Comparison of ENCODE assay signal across 1 cellular context in genomic region chr1:116418091-116418830, GRCh38.
TF ChIP-seq lines count a peak whose summit lies in the region.

No MANE protein-coding gene starts in this region.

TF ChIP-seq in HepG2, 621 proteins besides CTCF, POLR2A, EP300 and RAD21 (continued from another document and continues in another):
- TF ChIP-seq NR2C2 (CRISPR knock-in tag; IDR thresholded peaks at IDR 0.05; ENCODE audit: borderline replicate concordance) (peak; percentile 47; the same call in 1 of the 2 replicates), KDM5B (CRISPR knock-in tag; IDR thresholded peaks at IDR 0.05; ENCODE audit: borderline replicate concordance) (peak; percentile 87), SNAPC2 (CRISPR knock-in tag; IDR thresholded peaks at IDR 0.05) (no peak), CEBPG (CRISPR knock-in tag; IDR thresholded peaks at IDR 0.05) (0 out of 2 replicates have a peak, but pooled peaks have one; percentile 9), KMT2B (CRISPR knock-in tag; IDR thresholded peaks at IDR 0.05) (peak; percentile 90; the same call in 1 of the 2 replicates), ISX (CRISPR knock-in tag; conservative IDR thresholded peaks at IDR 0.05) (no peak), ZSCAN31 (CRISPR knock-in tag; IDR thresholded peaks at IDR 0.05; ENCODE audit: low read depth) (peak; percentile 73; the same call in 1 of the 2 replicates), ZBTB14 (CRISPR knock-in tag; IDR thresholded peaks at IDR 0.05) (peak; percentile 82), TARDBP (CRISPR knock-in tag; IDR thresholded peaks at IDR 0.05) (peak; percentile 83), BCL3 (CRISPR knock-in tag; IDR thresholded peaks at IDR 0.05) (peak; percentile 89; the same call in 1 of the 2 replicates), FOXA1 (IDR thresholded peaks at IDR 0.05) (no peak), FOXA1 (CRISPR knock-in tag; IDR thresholded peaks at IDR 0.05) (peak; percentile 49), HOXA3 (CRISPR knock-in tag; IDR thresholded peaks at IDR 0.05) (peak; percentile 92), UBTF (CRISPR knock-in tag; IDR thresholded peaks at IDR 0.05) (peak; percentile 85), SIN3A (IDR thresholded peaks at IDR 0.05; ENCODE audit: borderline replicate concordance, low read depth, low read length) (peak; percentile 74; the same call in 1 of the 2 replicates), RNF219 (CRISPR knock-in tag; IDR thresholded peaks at IDR 0.05) (no peak), ZEB1 (IDR thresholded peaks at IDR 0.05; ENCODE audit: insufficient replicate concordance, low read depth) (peak; percentile 55), KDM3A (CRISPR knock-in tag; IDR thresholded peaks at IDR 0.05; ENCODE audit: low read depth) (peak; percentile 70; the same call in 1 of the 2 replicates), DNMT3B (CRISPR knock-in tag; conservative IDR thresholded peaks at IDR 0.05) (no peak), ZNF138 (CRISPR knock-in tag; IDR thresholded peaks at IDR 0.05; ENCODE audit: low read depth) (peak; percentile 34; the same call in 1 of the 2 replicates), TOE1 (CRISPR knock-in tag; IDR thresholded peaks at IDR 0.05) (peak; percentile 72; the same call in 1 of the 2 replicates), NR2F6 (IDR thresholded peaks at IDR 0.05) (no peak), NR2F6 (CRISPR knock-in tag; IDR thresholded peaks at IDR 0.05) (peak; percentile 10; the same call in 1 of the 2 replicates), ZBTB8A (CRISPR knock-in tag; IDR thresholded peaks at IDR 0.05; ENCODE audit: borderline replicate concordance, low read depth) (no peak), NR0B2 (CRISPR knock-in tag; IDR thresholded peaks at IDR 0.05) (peak; percentile 78; the same call in 1 of the 2 replicates), RAD51 (IDR thresholded peaks at IDR 0.05; ENCODE audit: borderline replicate concordance) (no peak), CCDC6 (CRISPR knock-in tag; IDR thresholded peaks at IDR 0.05) (peak; percentile 51; the same call in 1 of the 2 replicates), THRA (CRISPR knock-in tag; IDR thresholded peaks at IDR 0.05; ENCODE audit: borderline replicate concordance) (peak; percentile 37; the same call in 1 of the 2 replicates), NFYB (CRISPR knock-in tag; IDR thresholded peaks at IDR 0.05) (peak; percentile 61), CENPX (CRISPR knock-in tag; IDR thresholded peaks at IDR 0.05) (no peak), KLF6 (CRISPR knock-in tag; IDR thresholded peaks at IDR 0.05) (peak; percentile 69; the same call in 1 of the 2 replicates), ZNF619 (CRISPR knock-in tag; IDR thresholded peaks at IDR 0.05) (no peak; the same call in 1 of the 2 replicates), SMAD1 (CRISPR knock-in tag; IDR thresholded peaks at IDR 0.05; ENCODE audit: borderline replicate concordance, low read depth) (0 out of 2 replicates have a peak, but pooled peaks have one; percentile 38), KAT8 (CRISPR knock-in tag; IDR thresholded peaks at IDR 0.05) (peak; percentile 96), KDM2A (CRISPR knock-in tag; IDR thresholded peaks at IDR 0.05; ENCODE audit: borderline replicate concordance, low read depth) (peak; percentile 96), ARID3A (IDR thresholded peaks at IDR 0.05; ENCODE audit: low read depth, low read length) (no peak), IRX3 (CRISPR knock-in tag; IDR thresholded peaks at IDR 0.05; ENCODE audit: borderline replicate concordance, low read depth) (0 out of 2 replicates have a peak, but pooled peaks have one; percentile 32), KLF11 (CRISPR knock-in tag; IDR thresholded peaks at IDR 0.05) (peak; percentile 71; the same call in 1 of the 2 replicates), PHF21A (CRISPR knock-in tag; IDR thresholded peaks at IDR 0.05) (peak; percentile 66; the same call in 1 of the 2 replicates), ZNF143 (CRISPR knock-in tag; IDR thresholded peaks at IDR 0.05) (peak; percentile 52; the same call in 1 of the 2 replicates), SMAD3 (CRISPR knock-in tag; IDR thresholded peaks at IDR 0.05) (0 out of 2 replicates have a peak, but pooled peaks have one; percentile 58), ZBTB20 (CRISPR knock-in tag; IDR thresholded peaks at IDR 0.05; ENCODE audit: borderline replicate concordance, low read depth) (peak; percentile 60; the same call in 1 of the 2 replicates), ZNF800 (CRISPR knock-in tag; IDR thresholded peaks at IDR 0.05) (no peak), ZNF563 (CRISPR knock-in tag; IDR thresholded peaks at IDR 0.05) (peak; percentile 83), SALL1 (CRISPR knock-in tag; IDR thresholded peaks at IDR 0.05) (peak; percentile 92), NCOA5 (CRISPR knock-in tag; IDR thresholded peaks at IDR 0.05) (no peak), MED1 (CRISPR knock-in tag; IDR thresholded peaks at IDR 0.05) (peak; percentile 80), PCBP2 (optimal IDR thresholded peaks at IDR 0.05; ENCODE audit: low read depth, low read length, poor library complexity, severe bottlenecking) (no peak), SP2 (CRISPR knock-in tag; IDR thresholded peaks at IDR 0.05) (peak; percentile 44), CSRNP1 (CRISPR knock-in tag; IDR thresholded peaks at IDR 0.05) (peak; percentile 83; the same call in 1 of the 2 replicates), POGZ (CRISPR knock-in tag; IDR thresholded peaks at IDR 0.05) (peak; percentile 94), CBX5 (CRISPR knock-in tag; IDR thresholded peaks at IDR 0.05; ENCODE audit: borderline replicate concordance) (peak; percentile 77; the same call in 1 of the 2 replicates), ZNF776 (CRISPR knock-in tag; IDR thresholded peaks at IDR 0.05) (no peak), ARID2 (CRISPR knock-in tag; IDR thresholded peaks at IDR 0.05; ENCODE audit: borderline replicate concordance) (peak; percentile 68; the same call in 1 of the 2 replicates), TAF1 (CRISPR knock-in tag; IDR thresholded peaks at IDR 0.05) (peak; percentile 94)
